ENCODE assay signal across 12 cellular contexts in the genomic region with DNA sequence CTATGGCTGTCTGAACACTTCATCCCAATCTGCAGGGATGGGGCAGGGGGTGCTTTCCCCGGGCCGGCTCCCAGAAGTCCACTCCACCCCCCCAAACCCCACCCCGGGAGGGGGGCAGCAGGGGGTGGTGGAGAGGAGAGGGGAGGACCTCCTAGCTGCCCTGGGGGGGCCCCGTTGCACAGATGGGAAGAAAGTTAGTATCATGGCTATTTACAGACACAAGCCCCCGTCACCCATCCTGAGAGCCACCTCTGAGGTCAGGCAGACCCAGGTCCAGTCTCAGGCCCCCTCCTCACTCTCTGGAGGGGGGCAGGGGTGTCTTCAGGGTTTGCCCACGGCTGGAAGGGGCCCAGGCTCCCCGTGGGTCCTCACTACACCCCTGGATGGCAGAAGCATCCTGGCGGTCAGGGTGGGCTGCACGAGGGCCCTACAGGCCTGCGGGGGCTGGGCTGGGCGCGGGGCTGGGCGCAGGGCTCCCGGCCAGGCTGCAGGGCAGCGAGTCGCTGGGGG. TPM values are rescaled to one million over a fixed set of nuclear protein-coding genes. Genes with fewer than 3 reads are reported as not detected.
DNase-seq lines count a peak whose midpoint lies in the region; ATAC-seq and TF ChIP-seq lines count a peak whose summit lies in the region.
"Had no signal": no experiment of that assay in that cellular context is flagged by ENCODE, and none has a peak within 500 bp of the region (broad histone marks: within the 10 kb centered on the region; RNA-seq: fewer than 3 reads in every experiment).

No MANE protein-coding gene starts in this region.

- H3K4me1 Mint-ChIP-seq in T-helper 17 cell (peaks cover 36% of the 10 kb centered on the region), glutamatergic neuron (ENCODE audit: low read depth, unreplicated experiment) (peaks cover 12% of the 10 kb centered on the region)
- peaks cover 57% of the 10 kb centered on the region for H3K4me1 Mint-ChIP-seq in activated CD8-positive, alpha-beta T cell treated with anti-CD3 and anti-CD28 coated beads for 36 hours (ENCODE audit: low read depth)

- H3K36me3 ChIP-seq in transverse colon (no peaks in the 10 kb centered on the region), hepatocyte (replicated peaks; ENCODE audit: insufficient read depth, low read depth) (no peaks in the 10 kb centered on the region)
- H3K36me3 ChIP-seq: gastrocnemius medialis had no signal

- H3K4me3 Mint-ChIP-seq in T-helper 17 cell (peak overlapping the region; percentile 31), glutamatergic neuron (ENCODE audit: unreplicated experiment) (no peak overlapping the region)
- no peak overlapping the region for H3K4me3 Mint-ChIP-seq in activated CD8-positive, alpha-beta T cell treated with anti-CD3 and anti-CD28 coated beads for 36 hours

- H3K27ac ChIP-seq in HL-60 (replicated peaks) (peak overlapping the region; percentile 99), transverse colon (peak overlapping the region; percentile 91 to 96 (median 93)), hepatocyte (no peak overlapping the region)

- no peak for TF ChIP-seq EP300 in transverse colon (IDR thresholded peaks at IDR 0.05; ENCODE audit: low read depth)

- intact Hi-C loops in transverse colon (cut with DNase I; ENCODE audit: low total_unique reads) = no loop called here
- intact Hi-C loops in activated CD8-positive, alpha-beta T cell treated with anti-CD3 and anti-CD28 coated beads for 36 hours (cut with micrococcal nuclease) = no loop called here

- no peak for DNase-seq in HL-60 (ENCODE audit: low read depth in 1 of 2, low spot score in 1 of 2)
- peak in 1 of 3 donors; percentile 8 for DNase-seq in T-helper 17 cell
- DNase-seq in glutamatergic neuron = no peak
- no peak for DNase-seq in transverse colon
- DNase-seq in activated CD8-positive, alpha-beta T cell treated with anti-CD3 and anti-CD28 coated beads for 36 hours = no peak
- DNase-seq in hepatocyte (ENCODE audit: low spot score) = no peak
- DNase-seq: NCI-H526 treated with DMSO at 0.1 percent for 48 hours had no signal

- CTCF ChIA-PET in activated CD8-positive, alpha-beta T cell treated with anti-CD3 and anti-CD28 coated beads for 36 hours (lab: Charles Lee) = interaction anchor here (1.0 to 4.0 kb wide), 2 partner anchors 16 to 29 kb away, joined by 3 to 19 read pairs; no protein-coding TSS in a partner anchor

- TF ChIP-seq CTCF in HL-60 (IDR thresholded peaks at IDR 0.05; ENCODE audit: insufficient read depth, low read length) (no peak), glutamatergic neuron (IDR thresholded peaks at IDR 0.05; ENCODE audit: partially characterized antibody, unreplicated experiment) (no peak), transverse colon (IDR thresholded peaks at IDR 0.05) (no peak), hepatocyte (IDR thresholded peaks at IDR 0.05; ENCODE audit: poor library complexity) (no peak)
- no peak for TF ChIP-seq CTCF in activated CD8-positive, alpha-beta T cell treated with anti-CD3 and anti-CD28 coated beads for 36 hours (IDR thresholded peaks at IDR 0.05)

- H3K9me3 Mint-ChIP-seq in glutamatergic neuron (ENCODE audit: unreplicated experiment) = peaks cover 17% of the 10 kb centered on the region
- H3K9me3 Mint-ChIP-seq in activated CD8-positive, alpha-beta T cell treated with anti-CD3 and anti-CD28 coated beads for 36 hours = no peaks in the 10 kb centered on the region
- H3K9me3 Mint-ChIP-seq: activated T-helper 2 cell treated with anti-CD3 and anti-CD28 coated beads, Interferon-gamma antibody, Interleukin-2, Interleukin-4, amounts not matched to agents 10 μg/mL and 5 μg/mL and 100 μg/mL, durations not matched to agents 14 hours and 24 hours and 36 hours; H9 had no signal

- H3K4me1 ChIP-seq in transverse colon = peaks cover 47 to 74% (median 70%) of the 10 kb centered on the region in 4 donors
- H3K4me1 ChIP-seq in hepatocyte (ENCODE audit: insufficient read depth) = peaks cover 44% of the 10 kb centered on the region

- peaks cover 54% of the 10 kb centered on the region for H3K79me2 ChIP-seq in hepatocyte

- TF ChIP-seq POLR2A in transverse colon (IDR thresholded peaks at IDR 0.05) = no peak

- no peaks in the 10 kb centered on the region for H3K27me3 ChIP-seq in HL-60 (ENCODE audit: insufficient read depth, poor library complexity, severe bottlenecking)
- H3K27me3 ChIP-seq in transverse colon = no peaks in the 10 kb centered on the region
- H3K27me3 ChIP-seq in hepatocyte = no peaks in the 10 kb centered on the region
- H3K27me3 ChIP-seq: dorsolateral prefrontal cortex had no signal

- H3K27me3 Mint-ChIP-seq in T-helper 17 cell (no peaks in the 10 kb centered on the region), glutamatergic neuron (ENCODE audit: unreplicated experiment) (peaks cover 16% of the 10 kb centered on the region)
- no peaks in the 10 kb centered on the region for H3K27me3 Mint-ChIP-seq in activated CD8-positive, alpha-beta T cell treated with anti-CD3 and anti-CD28 coated beads for 36 hours

- no peaks in the 10 kb centered on the region for H3K36me3 Mint-ChIP-seq in T-helper 17 cell (ENCODE audit: low read depth)
- H3K36me3 Mint-ChIP-seq in glutamatergic neuron (ENCODE audit: unreplicated experiment) = no peaks in the 10 kb centered on the region
- H3K36me3 Mint-ChIP-seq in activated CD8-positive, alpha-beta T cell treated with anti-CD3 and anti-CD28 coated beads for 36 hours (ENCODE audit: low read depth) = peaks cover 5% of the 10 kb centered on the region

- H2AFZ ChIP-seq in hepatocyte = no peak overlapping the region

- 75% methylated on average over 16 of the region's 16 CpGs; no CpG with 5 or more reads in 1 of the 2 donors for WGBS in transverse colon (ENCODE audit: low coverage in 1 of 2), 2 donors
- WGBS in hepatocyte (ENCODE audit: low lambda C conversion rate, missing lambda C conversion rate) = 87% methylated on average over 8 of the region's 16 CpGs

- in situ Hi-C loops in transverse colon (cut with MboI; ENCODE audit: low pct_ligation_motif_present in 1 of 4, low pct_unique_long_range_greater_than_20kb in 1 of 4, low sequenced_read_pairs in 3 of 4) = no loop called here

- POLR2A ChIA-PET in activated CD8-positive, alpha-beta T cell treated with anti-CD3 and anti-CD28 coated beads for 36 hours (lab: Charles Lee) = no interaction called here

- no peak for ATAC-seq in T-helper 17 cell
- ATAC-seq in activated CD8-positive, alpha-beta T cell treated with anti-CD3 and anti-CD28 coated beads for 36 hours = no peak
- no peak for ATAC-seq in GM18873 (IDR thresholded peaks at IDR 0.05; ENCODE audit: low FRiP score, unreplicated experiment)

- H3K27ac Mint-ChIP-seq in T-helper 17 cell (no peak overlapping the region), glutamatergic neuron (ENCODE audit: unreplicated experiment) (peak overlapping the region; percentile 98)
- no peak overlapping the region for H3K27ac Mint-ChIP-seq in activated CD8-positive, alpha-beta T cell treated with anti-CD3 and anti-CD28 coated beads for 36 hours

- no peaks in the 10 kb centered on the region for H3K9me2 ChIP-seq in hepatocyte (replicated peaks; ENCODE audit: insufficient read depth)

- peak overlapping the region; percentile 41 for H3K4me3 ChIP-seq in HL-60 (replicated peaks; ENCODE audit: insufficient read depth, low read length)
- no peak overlapping the region for H3K4me3 ChIP-seq in transverse colon
- no peak overlapping the region for H3K4me3 ChIP-seq in hepatocyte
- H3K4me3 ChIP-seq: gastrocnemius medialis had no signal

- no peak overlapping the region for H3K4me2 ChIP-seq in hepatocyte

- peaks cover 15% of the 10 kb centered on the region for H4K20me1 ChIP-seq in hepatocyte (ENCODE audit: insufficient read depth, poor library complexity, severe bottlenecking)

- H3K9me3 ChIP-seq in T-helper 17 cell (ENCODE audit: control insufficient read depth, low read length, poor library complexity, severe bottlenecking) (no peaks in the 10 kb centered on the region), transverse colon (no peaks in the 10 kb centered on the region), hepatocyte (ENCODE audit: low read depth) (no peaks in the 10 kb centered on the region)
- H3K9me3 ChIP-seq: gastrocnemius medialis had no signal

RNA-seq across cellular contexts. Expression of a gene that starts 5.8 kb away (rescaled TPM):
- total RNA-seq in T-helper 17 cell (100 to 1,000 TPM in 1 of 2 donors, 10 to 100 TPM in 1; 98.7 to 107 TPM), glutamatergic neuron (ENCODE audit: unreplicated experiment) (65.7 TPM), transverse colon (10 to 100 TPM; 36.0 to 95.0 (median 56.3) TPM), hepatocyte (13.2 and 13.4 TPM in 2 replicates)
- 10 to 100 TPM; 43.4 to 46.8 TPM for total RNA-seq in activated CD8-positive, alpha-beta T cell treated with anti-CD3 and anti-CD28 coated beads for 36 hours
- 22.8 and 26.2 TPM in 2 replicates for polyA plus RNA-seq in hepatocyte

RNA-seq across cellular contexts. Expression of a gene that starts 9.3 kb away (rescaled TPM):
- 10 to 100 TPM; 37.9 to 46.5 TPM for total RNA-seq in T-helper 17 cell
- total RNA-seq in glutamatergic neuron (ENCODE audit: unreplicated experiment) = 30.6 TPM
- 10 to 100 TPM in 3 of 4 donors, 1 to 10 TPM in 1; 9.0 to 18.3 (median 11.6) TPM for total RNA-seq in transverse colon
- 10 to 100 TPM; 25.6 to 27.7 TPM for total RNA-seq in activated CD8-positive, alpha-beta T cell treated with anti-CD3 and anti-CD28 coated beads for 36 hours
- 3.4 and 6.4 TPM in 2 replicates for total RNA-seq in hepatocyte
- 14.3 and 16.0 TPM in 2 replicates for polyA plus RNA-seq in hepatocyte

RNA-seq across cellular contexts. Expression of a gene that starts 31.2 kb away (rescaled TPM):
- 100 to 1,000 TPM; 121 to 125 TPM for total RNA-seq in T-helper 17 cell
- total RNA-seq in glutamatergic neuron (ENCODE audit: unreplicated experiment) = 75.1 TPM
- total RNA-seq in transverse colon = 100 to 1,000 TPM in 3 of 4 donors, 10 to 100 TPM in 1; 90.0 to 179 (median 140) TPM
- 100 to 1,000 TPM; 112 to 113 TPM for total RNA-seq in activated CD8-positive, alpha-beta T cell treated with anti-CD3 and anti-CD28 coated beads for 36 hours
- total RNA-seq in hepatocyte = 62.5 and 77.5 TPM in 2 replicates
- 99.7 and 102 TPM in 2 replicates for polyA plus RNA-seq in hepatocyte

RNA-seq across cellular contexts. Expression of a gene that starts 42.0 kb away (rescaled TPM):
- total RNA-seq in T-helper 17 cell (1 to 10 TPM; 4.6 to 6.0 TPM), glutamatergic neuron (ENCODE audit: unreplicated experiment) (2.5 TPM), transverse colon (under 1 TPM in 2 of 4 donors, not detected in 2; 0.27 to 0.75 TPM), hepatocyte (1.4 and 1.7 TPM in 2 replicates)
- 1 to 10 TPM; 5.8 to 8.2 TPM for total RNA-seq in activated CD8-positive, alpha-beta T cell treated with anti-CD3 and anti-CD28 coated beads for 36 hours
- polyA plus RNA-seq in hepatocyte = 2.4 and 3.1 TPM in 2 replicates

RNA-seq across cellular contexts. Expression of a gene that starts 51.1 kb away (rescaled TPM):
- total RNA-seq in T-helper 17 cell = 1 to 10 TPM; 6.4 to 8.5 TPM
- 10.9 TPM for total RNA-seq in glutamatergic neuron (ENCODE audit: unreplicated experiment)
- 10 to 100 TPM; 18.7 to 73.2 (median 30.3) TPM for total RNA-seq in transverse colon
- 1 to 10 TPM; 5.3 to 6.7 TPM for total RNA-seq in activated CD8-positive, alpha-beta T cell treated with anti-CD3 and anti-CD28 coated beads for 36 hours
- 2.4 and 5.3 TPM in 2 replicates for total RNA-seq in hepatocyte
- polyA plus RNA-seq in hepatocyte = 11.0 and 11.6 TPM in 2 replicates
